In genomic region chr18:42734520-42734919, GRCh38 we compare ENCODE assay signal across 25 cellular contexts.
"Had no signal": no experiment of that assay in that cellular context is flagged by ENCODE, and none has a peak within 500 bp of the region (broad histone marks: within the 10 kb centered on the region; RNA-seq: fewer than 3 reads in every experiment).

No MANE protein-coding gene starts in this region.

- H3K4me3 ChIP-seq: MG63, PC-9, Peyer's patch, SJCRH30 had no signal

- H3K27ac ChIP-seq: PC-9, Peyer's patch, SJCRH30 had no signal

- H2AFZ ChIP-seq: PC-9 had no signal

- H3K36me3 ChIP-seq: MG63, Peyer's patch, SJCRH30 had no signal

- H3K27me3 ChIP-seq: MG63, Peyer's patch, SJCRH30 had no signal

- ATAC-seq: Right ventricle myocardium inferior, SK-N-SH treated with all-trans-retinoic acid at 6 μM for 48 hours had no signal

- H3K4me2 ChIP-seq: PC-9 had no signal

- DNase-seq: IMR-90; Karpas-422; KG1; MG63; NCI-H1092; NCI-H1105 treated with DMSO at 0.1 percent for 48 hours; NCI-H1417 treated with DMSO at 0.1 percent for 48 hours; NCI-H146; NCI-H1694 treated with DMSO at 0.1 percent for 48 hours; NCI-H1930; NCI-H2081; NCI-H2107; NCI-H226; NCI-H446; NCI-H510A; NCI-H524 treated with DMSO at 0.1 percent for 48 hours; NCI-H69; NCI-H774; NK-92 treated with Interleukin-12 subunit alpha and Interleukin-12 subunit beta, amount 100 ng/mL, for 24 hours; PC-9; Peyer's patch; SHP77 treated with DMSO at 0.1 percent for 48 hours; SJCRH30 had no signal

- H3K4me1 ChIP-seq: Peyer's patch, SJCRH30 had no signal
